In the genomic region with DNA sequence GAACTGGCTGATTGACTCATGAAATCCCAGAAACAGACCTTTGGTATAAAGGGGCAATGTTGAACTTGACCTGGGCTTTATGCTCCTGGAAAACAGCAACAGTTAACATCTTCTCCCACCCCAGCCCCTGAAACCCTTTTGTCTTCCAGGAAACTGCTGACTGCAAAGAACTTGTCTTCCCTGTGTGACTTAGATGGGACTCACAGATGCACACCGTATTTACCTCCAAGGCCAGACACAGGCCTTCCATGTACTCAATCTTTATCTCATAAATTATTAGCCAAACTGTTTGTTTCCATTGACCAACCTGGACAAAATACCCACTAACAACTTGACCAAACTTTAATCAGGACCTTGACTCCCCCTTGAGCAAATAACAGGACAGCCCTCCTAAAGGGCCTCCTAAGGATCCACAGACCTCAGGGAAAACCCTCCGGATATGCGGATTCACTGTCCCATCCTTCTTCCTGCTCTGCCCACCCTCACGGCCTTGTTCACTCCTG, we compare ENCODE assay signal across 1 cellular context.
TF ChIP-seq lines count a peak whose summit lies in the region.

No MANE protein-coding gene starts in this region.

TF ChIP-seq in HepG2, 621 proteins besides CTCF, POLR2A, EP300 and RAD21 (continued from another document and continues in another):
- TF ChIP-seq, protein P1, sequence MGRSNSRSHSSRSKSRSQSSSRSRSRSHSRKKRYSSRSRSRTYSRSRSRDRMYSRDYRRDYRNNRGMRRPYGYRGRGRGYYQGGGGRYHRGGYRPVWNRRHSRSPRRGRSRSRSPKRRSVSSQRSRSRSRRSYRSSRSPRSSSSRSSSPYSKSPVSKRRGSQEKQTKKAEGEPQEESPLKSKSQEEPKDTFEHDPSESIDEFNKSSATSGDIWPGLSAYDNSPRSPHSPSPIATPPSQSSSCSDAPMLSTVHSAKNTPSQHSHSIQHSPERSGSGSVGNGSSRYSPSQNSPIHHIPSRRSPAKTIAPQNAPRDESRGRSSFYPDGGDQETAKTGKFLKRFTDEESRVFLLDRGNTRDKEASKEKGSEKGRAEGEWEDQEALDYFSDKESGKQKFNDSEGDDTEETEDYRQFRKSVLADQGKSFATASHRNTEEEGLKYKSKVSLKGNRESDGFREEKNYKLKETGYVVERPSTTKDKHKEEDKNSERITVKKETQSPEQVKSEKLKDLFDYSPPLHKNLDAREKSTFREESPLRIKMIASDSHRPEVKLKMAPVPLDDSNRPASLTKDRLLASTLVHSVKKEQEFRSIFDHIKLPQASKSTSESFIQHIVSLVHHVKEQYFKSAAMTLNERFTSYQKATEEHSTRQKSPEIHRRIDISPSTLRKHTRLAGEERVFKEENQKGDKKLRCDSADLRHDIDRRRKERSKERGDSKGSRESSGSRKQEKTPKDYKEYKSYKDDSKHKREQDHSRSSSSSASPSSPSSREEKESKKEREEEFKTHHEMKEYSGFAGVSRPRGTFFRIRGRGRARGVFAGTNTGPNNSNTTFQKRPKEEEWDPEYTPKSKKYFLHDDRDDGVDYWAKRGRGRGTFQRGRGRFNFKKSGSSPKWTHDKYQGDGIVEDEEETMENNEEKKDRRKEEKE (IDR thresholded peaks at IDR 0.05), result no peak
- TF ChIP-seq RCOR2 (CRISPR knock-in tag; IDR thresholded peaks at IDR 0.05) (no peak), ZNF567 (CRISPR knock-in tag; IDR thresholded peaks at IDR 0.05; ENCODE audit: borderline replicate concordance) (no peak), ZFP36L1 (CRISPR knock-in tag; IDR thresholded peaks at IDR 0.05) (no peak), DMAP1 (CRISPR knock-in tag; IDR thresholded peaks at IDR 0.05) (no peak; the same call in 1 of the 2 replicates), ZNF235 (CRISPR knock-in tag; IDR thresholded peaks at IDR 0.05; ENCODE audit: borderline replicate concordance) (no peak), SIN3A (IDR thresholded peaks at IDR 0.05; ENCODE audit: borderline replicate concordance, low read depth, low read length) (no peak), ZNF652 (CRISPR knock-in tag; IDR thresholded peaks at IDR 0.05; ENCODE audit: borderline replicate concordance, low read depth) (no peak), KLF16 (CRISPR knock-in tag; IDR thresholded peaks at IDR 0.05) (no peak), ZSCAN30 (CRISPR knock-in tag; IDR thresholded peaks at IDR 0.05) (no peak), MEIS1 (CRISPR knock-in tag; IDR thresholded peaks at IDR 0.05; ENCODE audit: borderline replicate concordance) (no peak), SIX4 (CRISPR knock-in tag; IDR thresholded peaks at IDR 0.05) (no peak), CREM (IDR thresholded peaks at IDR 0.05) (peak; percentile 9; the same call in 1 of the 2 replicates), CREM (CRISPR knock-in tag; IDR thresholded peaks at IDR 0.05) (no peak), ZZZ3 (CRISPR knock-in tag; IDR thresholded peaks at IDR 0.05; ENCODE audit: borderline replicate concordance) (no peak), HCFC1 (IDR thresholded peaks at IDR 0.05; ENCODE audit: low read depth, low read length) (no peak), SALL1 (CRISPR knock-in tag; IDR thresholded peaks at IDR 0.05) (peak; percentile 36; the same call in 1 of the 2 replicates), REPIN1 (CRISPR knock-in tag; IDR thresholded peaks at IDR 0.05; ENCODE audit: borderline replicate concordance, low read depth) (no peak), U2AF1 (optimal IDR thresholded peaks at IDR 0.05; ENCODE audit: low read depth, low read length) (no peak), GTF2F1 (IDR thresholded peaks at IDR 0.05; ENCODE audit: low read length) (no peak), TCF7L2 (IDR thresholded peaks at IDR 0.05; ENCODE audit: low read depth, low read length) (no peak), MYC (CRISPR knock-in tag; IDR thresholded peaks at IDR 0.05; ENCODE audit: borderline replicate concordance) (no peak), HES4 (CRISPR knock-in tag; IDR thresholded peaks at IDR 0.05; ENCODE audit: borderline replicate concordance) (no peak), ZKSCAN1 (IDR thresholded peaks at IDR 0.05; ENCODE audit: low read length) (no peak), ZNF143 (CRISPR knock-in tag; IDR thresholded peaks at IDR 0.05) (no peak), ZEB1 (IDR thresholded peaks at IDR 0.05; ENCODE audit: insufficient replicate concordance, low read depth) (no peak), HDAC2 (CRISPR knock-in tag; IDR thresholded peaks at IDR 0.05) (peak; percentile 62), MBNL3 (CRISPR knock-in tag; conservative IDR thresholded peaks at IDR 0.05) (no peak), HOXA3 (CRISPR knock-in tag; IDR thresholded peaks at IDR 0.05) (0 out of 2 replicates have a peak, but pooled peaks have one; percentile 16), ZMYM2 (CRISPR knock-in tag; IDR thresholded peaks at IDR 0.05) (no peak), PHB2 (IDR thresholded peaks at IDR 0.05; ENCODE audit: partially characterized antibody) (no peak), NRL (CRISPR knock-in tag; IDR thresholded peaks at IDR 0.05; ENCODE audit: borderline replicate concordance) (no peak), MATR3 (CRISPR knock-in tag; IDR thresholded peaks at IDR 0.05) (no peak), PPARG (CRISPR knock-in tag; conservative IDR thresholded peaks at IDR 0.05) (no peak), U2AF2 (IDR thresholded peaks at IDR 0.05; ENCODE audit: low read depth, low read length) (no peak), SSRP1 (CRISPR knock-in tag; IDR thresholded peaks at IDR 0.05) (no peak), ZSCAN31 (CRISPR knock-in tag; IDR thresholded peaks at IDR 0.05; ENCODE audit: low read depth) (no peak), ZFY (CRISPR knock-in tag; IDR thresholded peaks at IDR 0.05) (0 out of 2 replicates have a peak, but pooled peaks have one; percentile 24), ZNF136 (CRISPR knock-in tag; IDR thresholded peaks at IDR 0.05; ENCODE audit: low read depth) (no peak)
- TF ChIP-seq, protein P2, sequence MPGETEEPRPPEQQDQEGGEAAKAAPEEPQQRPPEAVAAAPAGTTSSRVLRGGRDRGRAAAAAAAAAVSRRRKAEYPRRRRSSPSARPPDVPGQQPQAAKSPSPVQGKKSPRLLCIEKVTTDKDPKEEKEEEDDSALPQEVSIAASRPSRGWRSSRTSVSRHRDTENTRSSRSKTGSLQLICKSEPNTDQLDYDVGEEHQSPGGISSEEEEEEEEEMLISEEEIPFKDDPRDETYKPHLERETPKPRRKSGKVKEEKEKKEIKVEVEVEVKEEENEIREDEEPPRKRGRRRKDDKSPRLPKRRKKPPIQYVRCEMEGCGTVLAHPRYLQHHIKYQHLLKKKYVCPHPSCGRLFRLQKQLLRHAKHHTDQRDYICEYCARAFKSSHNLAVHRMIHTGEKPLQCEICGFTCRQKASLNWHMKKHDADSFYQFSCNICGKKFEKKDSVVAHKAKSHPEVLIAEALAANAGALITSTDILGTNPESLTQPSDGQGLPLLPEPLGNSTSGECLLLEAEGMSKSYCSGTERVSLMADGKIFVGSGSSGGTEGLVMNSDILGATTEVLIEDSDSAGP (CRISPR knock-in tag; IDR thresholded peaks at IDR 0.05; ENCODE audit: borderline replicate concordance), result no peak
- TF ChIP-seq, protein P3, sequence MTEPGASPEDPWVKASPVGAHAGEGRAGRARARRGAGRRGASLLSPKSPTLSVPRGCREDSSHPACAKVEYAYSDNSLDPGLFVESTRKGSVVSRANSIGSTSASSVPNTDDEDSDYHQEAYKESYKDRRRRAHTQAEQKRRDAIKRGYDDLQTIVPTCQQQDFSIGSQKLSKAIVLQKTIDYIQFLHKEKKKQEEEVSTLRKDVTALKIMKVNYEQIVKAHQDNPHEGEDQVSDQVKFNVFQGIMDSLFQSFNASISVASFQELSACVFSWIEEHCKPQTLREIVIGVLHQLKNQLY (CRISPR knock-in tag; IDR thresholded peaks at IDR 0.05), result no peak
- TF ChIP-seq, protein P4, sequence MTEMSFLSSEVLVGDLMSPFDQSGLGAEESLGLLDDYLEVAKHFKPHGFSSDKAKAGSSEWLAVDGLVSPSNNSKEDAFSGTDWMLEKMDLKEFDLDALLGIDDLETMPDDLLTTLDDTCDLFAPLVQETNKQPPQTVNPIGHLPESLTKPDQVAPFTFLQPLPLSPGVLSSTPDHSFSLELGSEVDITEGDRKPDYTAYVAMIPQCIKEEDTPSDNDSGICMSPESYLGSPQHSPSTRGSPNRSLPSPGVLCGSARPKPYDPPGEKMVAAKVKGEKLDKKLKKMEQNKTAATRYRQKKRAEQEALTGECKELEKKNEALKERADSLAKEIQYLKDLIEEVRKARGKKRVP (CRISPR knock-in tag; IDR thresholded peaks at IDR 0.05), result no peak
- TF ChIP-seq, protein P5, sequence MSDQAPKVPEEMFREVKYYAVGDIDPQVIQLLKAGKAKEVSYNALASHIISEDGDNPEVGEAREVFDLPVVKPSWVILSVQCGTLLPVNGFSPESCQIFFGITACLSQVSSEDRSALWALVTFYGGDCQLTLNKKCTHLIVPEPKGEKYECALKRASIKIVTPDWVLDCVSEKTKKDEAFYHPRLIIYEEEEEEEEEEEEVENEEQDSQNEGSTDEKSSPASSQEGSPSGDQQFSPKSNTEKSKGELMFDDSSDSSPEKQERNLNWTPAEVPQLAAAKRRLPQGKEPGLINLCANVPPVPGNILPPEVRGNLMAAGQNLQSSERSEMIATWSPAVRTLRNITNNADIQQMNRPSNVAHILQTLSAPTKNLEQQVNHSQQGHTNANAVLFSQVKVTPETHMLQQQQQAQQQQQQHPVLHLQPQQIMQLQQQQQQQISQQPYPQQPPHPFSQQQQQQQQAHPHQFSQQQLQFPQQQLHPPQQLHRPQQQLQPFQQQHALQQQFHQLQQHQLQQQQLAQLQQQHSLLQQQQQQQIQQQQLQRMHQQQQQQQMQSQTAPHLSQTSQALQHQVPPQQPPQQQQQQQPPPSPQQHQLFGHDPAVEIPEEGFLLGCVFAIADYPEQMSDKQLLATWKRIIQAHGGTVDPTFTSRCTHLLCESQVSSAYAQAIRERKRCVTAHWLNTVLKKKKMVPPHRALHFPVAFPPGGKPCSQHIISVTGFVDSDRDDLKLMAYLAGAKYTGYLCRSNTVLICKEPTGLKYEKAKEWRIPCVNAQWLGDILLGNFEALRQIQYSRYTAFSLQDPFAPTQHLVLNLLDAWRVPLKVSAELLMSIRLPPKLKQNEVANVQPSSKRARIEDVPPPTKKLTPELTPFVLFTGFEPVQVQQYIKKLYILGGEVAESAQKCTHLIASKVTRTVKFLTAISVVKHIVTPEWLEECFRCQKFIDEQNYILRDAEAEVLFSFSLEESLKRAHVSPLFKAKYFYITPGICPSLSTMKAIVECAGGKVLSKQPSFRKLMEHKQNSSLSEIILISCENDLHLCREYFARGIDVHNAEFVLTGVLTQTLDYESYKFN (CRISPR knock-in tag; conservative IDR thresholded peaks at IDR 0.05), result peak; percentile 66
- TF ChIP-seq, protein P6, sequence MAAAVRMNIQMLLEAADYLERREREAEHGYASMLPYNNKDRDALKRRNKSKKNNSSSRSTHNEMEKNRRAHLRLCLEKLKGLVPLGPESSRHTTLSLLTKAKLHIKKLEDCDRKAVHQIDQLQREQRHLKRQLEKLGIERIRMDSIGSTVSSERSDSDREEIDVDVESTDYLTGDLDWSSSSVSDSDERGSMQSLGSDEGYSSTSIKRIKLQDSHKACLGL (CRISPR knock-in tag; IDR thresholded peaks at IDR 0.05), result no peak
- TF ChIP-seq, protein P7, sequence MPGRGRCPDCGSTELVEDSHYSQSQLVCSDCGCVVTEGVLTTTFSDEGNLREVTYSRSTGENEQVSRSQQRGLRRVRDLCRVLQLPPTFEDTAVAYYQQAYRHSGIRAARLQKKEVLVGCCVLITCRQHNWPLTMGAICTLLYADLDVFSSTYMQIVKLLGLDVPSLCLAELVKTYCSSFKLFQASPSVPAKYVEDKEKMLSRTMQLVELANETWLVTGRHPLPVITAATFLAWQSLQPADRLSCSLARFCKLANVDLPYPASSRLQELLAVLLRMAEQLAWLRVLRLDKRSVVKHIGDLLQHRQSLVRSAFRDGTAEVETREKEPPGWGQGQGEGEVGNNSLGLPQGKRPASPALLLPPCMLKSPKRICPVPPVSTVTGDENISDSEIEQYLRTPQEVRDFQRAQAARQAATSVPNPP (CRISPR knock-in tag; IDR thresholded peaks at IDR 0.05), result no peak
- TF ChIP-seq, protein P8, sequence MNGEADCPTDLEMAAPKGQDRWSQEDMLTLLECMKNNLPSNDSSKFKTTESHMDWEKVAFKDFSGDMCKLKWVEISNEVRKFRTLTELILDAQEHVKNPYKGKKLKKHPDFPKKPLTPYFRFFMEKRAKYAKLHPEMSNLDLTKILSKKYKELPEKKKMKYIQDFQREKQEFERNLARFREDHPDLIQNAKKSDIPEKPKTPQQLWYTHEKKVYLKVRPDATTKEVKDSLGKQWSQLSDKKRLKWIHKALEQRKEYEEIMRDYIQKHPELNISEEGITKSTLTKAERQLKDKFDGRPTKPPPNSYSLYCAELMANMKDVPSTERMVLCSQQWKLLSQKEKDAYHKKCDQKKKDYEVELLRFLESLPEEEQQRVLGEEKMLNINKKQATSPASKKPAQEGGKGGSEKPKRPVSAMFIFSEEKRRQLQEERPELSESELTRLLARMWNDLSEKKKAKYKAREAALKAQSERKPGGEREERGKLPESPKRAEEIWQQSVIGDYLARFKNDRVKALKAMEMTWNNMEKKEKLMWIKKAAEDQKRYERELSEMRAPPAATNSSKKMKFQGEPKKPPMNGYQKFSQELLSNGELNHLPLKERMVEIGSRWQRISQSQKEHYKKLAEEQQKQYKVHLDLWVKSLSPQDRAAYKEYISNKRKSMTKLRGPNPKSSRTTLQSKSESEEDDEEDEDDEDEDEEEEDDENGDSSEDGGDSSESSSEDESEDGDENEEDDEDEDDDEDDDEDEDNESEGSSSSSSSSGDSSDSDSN (CRISPR knock-in tag; IDR thresholded peaks at IDR 0.05), result no peak
- TF ChIP-seq, protein P9, sequence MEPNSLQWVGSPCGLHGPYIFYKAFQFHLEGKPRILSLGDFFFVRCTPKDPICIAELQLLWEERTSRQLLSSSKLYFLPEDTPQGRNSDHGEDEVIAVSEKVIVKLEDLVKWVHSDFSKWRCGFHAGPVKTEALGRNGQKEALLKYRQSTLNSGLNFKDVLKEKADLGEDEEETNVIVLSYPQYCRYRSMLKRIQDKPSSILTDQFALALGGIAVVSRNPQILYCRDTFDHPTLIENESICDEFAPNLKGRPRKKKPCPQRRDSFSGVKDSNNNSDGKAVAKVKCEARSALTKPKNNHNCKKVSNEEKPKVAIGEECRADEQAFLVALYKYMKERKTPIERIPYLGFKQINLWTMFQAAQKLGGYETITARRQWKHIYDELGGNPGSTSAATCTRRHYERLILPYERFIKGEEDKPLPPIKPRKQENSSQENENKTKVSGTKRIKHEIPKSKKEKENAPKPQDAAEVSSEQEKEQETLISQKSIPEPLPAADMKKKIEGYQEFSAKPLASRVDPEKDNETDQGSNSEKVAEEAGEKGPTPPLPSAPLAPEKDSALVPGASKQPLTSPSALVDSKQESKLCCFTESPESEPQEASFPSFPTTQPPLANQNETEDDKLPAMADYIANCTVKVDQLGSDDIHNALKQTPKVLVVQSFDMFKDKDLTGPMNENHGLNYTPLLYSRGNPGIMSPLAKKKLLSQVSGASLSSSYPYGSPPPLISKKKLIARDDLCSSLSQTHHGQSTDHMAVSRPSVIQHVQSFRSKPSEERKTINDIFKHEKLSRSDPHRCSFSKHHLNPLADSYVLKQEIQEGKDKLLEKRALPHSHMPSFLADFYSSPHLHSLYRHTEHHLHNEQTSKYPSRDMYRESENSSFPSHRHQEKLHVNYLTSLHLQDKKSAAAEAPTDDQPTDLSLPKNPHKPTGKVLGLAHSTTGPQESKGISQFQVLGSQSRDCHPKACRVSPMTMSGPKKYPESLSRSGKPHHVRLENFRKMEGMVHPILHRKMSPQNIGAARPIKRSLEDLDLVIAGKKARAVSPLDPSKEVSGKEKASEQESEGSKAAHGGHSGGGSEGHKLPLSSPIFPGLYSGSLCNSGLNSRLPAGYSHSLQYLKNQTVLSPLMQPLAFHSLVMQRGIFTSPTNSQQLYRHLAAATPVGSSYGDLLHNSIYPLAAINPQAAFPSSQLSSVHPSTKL (CRISPR knock-in tag; IDR thresholded peaks at IDR 0.05), result peak; percentile 46; the same call in 1 of the 2 replicates
- TF ChIP-seq, protein P10, sequence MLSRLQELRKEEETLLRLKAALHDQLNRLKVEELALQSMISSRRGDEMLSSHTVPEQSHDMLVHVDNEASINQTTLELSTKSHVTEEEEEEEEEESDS (CRISPR knock-in tag; IDR thresholded peaks at IDR 0.05; ENCODE audit: borderline replicate concordance), result no peak
